ENCODE assay signal across 9 cellular contexts in the genomic region with DNA sequence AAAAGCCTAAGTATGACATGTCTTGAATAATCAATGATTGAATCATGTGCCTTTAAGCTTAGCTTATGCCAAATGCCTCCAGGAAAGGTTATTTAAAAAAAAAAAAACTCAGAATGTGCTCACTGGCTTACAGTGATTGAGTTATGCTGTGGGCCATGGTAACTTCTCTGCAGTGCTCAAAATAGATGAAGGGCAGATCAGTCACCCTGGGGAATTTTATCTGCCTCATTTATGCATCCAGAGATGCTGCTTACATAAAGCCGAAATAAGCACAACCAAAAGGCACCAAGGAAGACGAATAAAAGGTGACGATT.
DNase-seq lines count a peak whose midpoint lies in the region; ATAC-seq and TF ChIP-seq lines count a peak whose summit lies in the region.
"Had no signal": no experiment of that assay in that cellular context is flagged by ENCODE, and none has a peak within 500 bp of the region (broad histone marks: within the 10 kb centered on the region; RNA-seq: fewer than 3 reads in every experiment).

No MANE protein-coding gene starts in this region.

- H3K4me1 ChIP-seq in DND-41 (ENCODE audit: insufficient read depth, low read length) (peaks cover 24% of the 10 kb centered on the region), ascending aorta (peaks cover 4 to 10% of the 10 kb centered on the region in 2 donors), parathyroid adenoma (peaks cover 17% of the 10 kb centered on the region)

- H3K9me3 ChIP-seq in DND-41 (ENCODE audit: insufficient read depth, low read length, severe bottlenecking): no peaks in the 10 kb centered on the region
- no peaks in the 10 kb centered on the region for H3K9me3 ChIP-seq in ascending aorta
- H3K9me3 ChIP-seq in parathyroid adenoma (ENCODE audit: control insufficient read depth, low read length): no peaks in the 10 kb centered on the region

- H3K27ac ChIP-seq in DND-41 (ENCODE audit: low read length) (no peak overlapping the region), ascending aorta (peak overlapping the region; percentile 5 to 39), parathyroid adenoma (peak overlapping the region; percentile 2)

- in situ Hi-C loops in ACHN (cut with HindIII; ENCODE audit: low pct_ligation_motif_present, low pct_unique_long_range_greater_than_20kb, low sequenced_read_pairs): no loop called here

- H3K36me3 ChIP-seq in DND-41 (ENCODE audit: insufficient read depth, low read length): no peaks in the 10 kb centered on the region
- no peaks in the 10 kb centered on the region for H3K36me3 ChIP-seq in ascending aorta
- no peaks in the 10 kb centered on the region for H3K36me3 ChIP-seq in parathyroid adenoma (ENCODE audit: control insufficient read depth, insufficient read depth, low read length)

- H2AFZ ChIP-seq in DND-41 (ENCODE audit: low read depth, low read length): no peak overlapping the region
- peak overlapping the region; percentile 5 for H2AFZ ChIP-seq in parathyroid adenoma

- peaks cover 42% of the 10 kb centered on the region for H3K4me1 Mint-ChIP-seq in nephron progenitor cell

- H3K4me3 Mint-ChIP-seq in nephron progenitor cell: no peak overlapping the region

- H3K27me3 Mint-ChIP-seq in nephron progenitor cell (ENCODE audit: low read depth, poor library complexity): peaks cover 6% of the 10 kb centered on the region

- H3K36me3 Mint-ChIP-seq in nephron progenitor cell (ENCODE audit: low read depth): no peaks in the 10 kb centered on the region

- H3K4me2 ChIP-seq in DND-41 (ENCODE audit: insufficient read depth, low read length): peak overlapping the region; percentile 49
- no peak overlapping the region for H3K4me2 ChIP-seq in parathyroid adenoma (ENCODE audit: low read length)

- H3K9ac ChIP-seq in DND-41 (ENCODE audit: low read depth, low read length): no peak overlapping the region
- H3K9ac ChIP-seq in parathyroid adenoma: no peak overlapping the region

- DNase-seq in DND-41 (no peak), ascending aorta (ENCODE audit: low spot score in 2 of 2) (no peak), ACHN (no peak), posterior vena cava (ENCODE audit: low spot score) (no peak), nephron progenitor cell (no peak)
- DNase-seq: NCI-H2227 treated with DMSO at 0.1 percent for 48 hours had no signal

- H3K27me3 ChIP-seq in DND-41 (ENCODE audit: insufficient read depth, low read length, poor library complexity) (no peaks in the 10 kb centered on the region), ascending aorta (no peaks in the 10 kb centered on the region), parathyroid adenoma (ENCODE audit: control insufficient read depth, insufficient read depth, low read length) (no peaks in the 10 kb centered on the region)

- no peak overlapping the region for H3K27ac Mint-ChIP-seq in nephron progenitor cell

- no peaks in the 10 kb centered on the region for H4K20me1 ChIP-seq in DND-41 (ENCODE audit: insufficient read depth, low read length)

- H3K9me3 Mint-ChIP-seq in nephron progenitor cell: peaks cover 9% of the 10 kb centered on the region

- H3K4me3 ChIP-seq in DND-41 (ENCODE audit: low read depth in 1 of 2, low read length in 2 of 2) (peak overlapping the region in 1 of 2 experiments; percentile 30; a peak in 2 of 4 replicates), ascending aorta (peak overlapping the region in 1 of 2 donors; percentile 4), parathyroid adenoma (ENCODE audit: low read depth, low read length) (no peak overlapping the region)

- intact Hi-C loops in ascending aorta (cut with DNase I) (no loop called here), posterior vena cava (cut with DNase I) (no loop called here)

- no peak; the same call in 2 of the 3 replicates for ATAC-seq in DND-41 (ENCODE audit: insufficient read depth, low read depth)
- peak; percentile 40 for ATAC-seq in HG03159 (IDR thresholded peaks at IDR 0.05; ENCODE audit: unreplicated experiment)
- no peak for ATAC-seq in GM21786 (IDR thresholded peaks at IDR 0.05; ENCODE audit: unreplicated experiment)

- TF ChIP-seq CTCF in DND-41 (IDR thresholded peaks at IDR 0.05; ENCODE audit: borderline replicate concordance, extremely low read depth, low read length, poor library complexity, severe bottlenecking) (no peak), ascending aorta (IDR thresholded peaks at IDR 0.05) (no peak), parathyroid adenoma (IDR thresholded peaks at IDR 0.05) (no peak), nephron progenitor cell (IDR thresholded peaks at IDR 0.05) (no peak)

- H3K79me2 ChIP-seq in DND-41 (ENCODE audit: insufficient read depth, low read length): no peaks in the 10 kb centered on the region
- no peaks in the 10 kb centered on the region for H3K79me2 ChIP-seq in parathyroid adenoma
